23 cellular contexts compared by ENCODE assay signal in genomic region chr10:5469353-5470061, GRCh38. TPM values are rescaled to one million over a fixed set of nuclear protein-coding genes. Genes with fewer than 3 reads are reported as not detected.
DNase-seq lines count a peak whose midpoint lies in the region; TF ChIP-seq lines count a peak whose summit lies in the region.
"Had no signal": no experiment of that assay in that cellular context is flagged by ENCODE, and none has a peak within 500 bp of the region (broad histone marks: within the 10 kb centered on the region; RNA-seq: fewer than 3 reads in every experiment).

No MANE protein-coding gene starts in this region.

- H3K4me1 Mint-ChIP-seq in Calu3 (ENCODE audit: low read depth, unreplicated experiment) (peaks cover 21% of the 10 kb centered on the region), mesothelial cell of epicardium (peaks cover 47% of the 10 kb centered on the region)

- H3K27me3 Mint-ChIP-seq in Calu3 (ENCODE audit: unreplicated experiment) (peaks cover 7% of the 10 kb centered on the region), mesothelial cell of epicardium (ENCODE audit: low read depth) (no peaks in the 10 kb centered on the region)
- H3K27me3 Mint-ChIP-seq: CD4-positive, alpha-beta T cell had no signal

- peak overlapping the region; percentile 95 for H3K14ac ChIP-seq in trophoblast cell (ENCODE audit: low read length)

- H3K9me3 Mint-ChIP-seq in Calu3 (ENCODE audit: low read depth, unreplicated experiment) = no peaks in the 10 kb centered on the region
- no peaks in the 10 kb centered on the region for H3K9me3 Mint-ChIP-seq in mesothelial cell of epicardium
- H3K9me3 Mint-ChIP-seq: CD4-positive, alpha-beta T cell had no signal

- H2BK12ac ChIP-seq in trophoblast cell (ENCODE audit: low read length) = peak overlapping the region; percentile 98

- no peaks in the 10 kb centered on the region for H3K36me3 ChIP-seq in NT2/D1 (ENCODE audit: insufficient read depth, insufficient read length, low read length)
- no peaks in the 10 kb centered on the region for H3K36me3 ChIP-seq in trophoblast cell (ENCODE audit: control insufficient read depth in 1 of 2, insufficient read depth in 2 of 2, low read length in 2 of 2)
- H3K36me3 ChIP-seq: BE2C, SJCRH30 had no signal

- WGBS in trophoblast cell (ENCODE audit: extremely low coverage, insufficient coverage, insufficient read length) = no CpG with 5 or more reads among the region's 15 CpGs

- TF ChIP-seq CTCF in Calu3 (IDR thresholded peaks at IDR 0.05; ENCODE audit: unreplicated experiment) = no peak
- no peak for TF ChIP-seq CTCF in mesothelial cell of epicardium (IDR thresholded peaks at IDR 0.05; ENCODE audit: unreplicated experiment)
- no peak for TF ChIP-seq CTCF in GM20000 (IDR thresholded peaks at IDR 0.05; ENCODE audit: extremely low read depth, missing control alignments)
- TF ChIP-seq CTCF in GM10248 (IDR thresholded peaks at IDR 0.05; ENCODE audit: control extremely low read depth, extremely low read depth, low read depth, missing control alignments) = no peak

- H3K4me3 ChIP-seq in NT2/D1 (ENCODE audit: insufficient read length, low read depth) (peak overlapping the region; percentile 1), trophoblast cell (ENCODE audit: low read depth, low read length) (no peak overlapping the region)
- H3K4me3 ChIP-seq: GM23338, K562, SJCRH30 had no signal

- POLR2A ChIA-PET in GM10248 (lab: Yijun Ruan, JAX) = no interaction called here

- peak overlapping the region; percentile 100 for H4K91ac ChIP-seq in trophoblast cell (ENCODE audit: low read depth, low read length)

- H3K36me3 Mint-ChIP-seq in Calu3 (ENCODE audit: insufficient read depth, unreplicated experiment) (peaks cover 4% of the 10 kb centered on the region), mesothelial cell of epicardium (peaks cover 1% of the 10 kb centered on the region)

- H2BK120ac ChIP-seq in trophoblast cell (ENCODE audit: insufficient read depth, low read length, poor library complexity) = peak overlapping the region; percentile 97

- peaks cover 17% of the 10 kb centered on the region for H3K79me2 ChIP-seq in trophoblast cell (ENCODE audit: control insufficient read depth, insufficient read depth, low read length, poor library complexity)

- H2AK5ac ChIP-seq in trophoblast cell (ENCODE audit: low read length) = peak overlapping the region; percentile 99

- no peak overlapping the region for H3K4me2 ChIP-seq in trophoblast cell (ENCODE audit: low read length)
- H3K4me2 ChIP-seq: GM23338 had no signal

- H3K27ac Mint-ChIP-seq in Calu3 (ENCODE audit: unreplicated experiment) = peak overlapping the region; percentile 16
- H3K27ac Mint-ChIP-seq in mesothelial cell of epicardium = peak overlapping the region; percentile 40
- H3K27ac Mint-ChIP-seq: CD4-positive, alpha-beta T cell; GM23338 had no signal

- H3K79me1 ChIP-seq in trophoblast cell (ENCODE audit: low read length) = peaks cover 54% of the 10 kb centered on the region

- H3K23ac ChIP-seq in trophoblast cell (ENCODE audit: low read length) = no peak overlapping the region

- peak overlapping the region; percentile 63 for H4K8ac ChIP-seq in trophoblast cell (ENCODE audit: low read depth, low read length)

- peak overlapping the region; percentile 44 for H3K4ac ChIP-seq in trophoblast cell (ENCODE audit: low read depth, low read length)

- peak overlapping the region; percentile 92 for H3K18ac ChIP-seq in trophoblast cell (ENCODE audit: low read length)

- H3K9ac ChIP-seq in NT2/D1 (ENCODE audit: insufficient read length, low read depth) (peak overlapping the region; percentile 22), trophoblast cell (ENCODE audit: low read length) (no peak overlapping the region)

- BruUV-seq in Calu3 (replicated peaks; lab: Mats Ljungman, UMichigan) = no TSS peak

- H3K9me3 ChIP-seq in NT2/D1 (ENCODE audit: insufficient read depth, low read length) (peaks cover 8% of the 10 kb centered on the region; the same call in 1 of the 2 replicates), trophoblast cell (ENCODE audit: insufficient read depth, low read depth, low read length) (peaks cover 2% of the 10 kb centered on the region)
- H3K9me3 ChIP-seq: BE2C, Caco-2, SJCRH30 had no signal

- H3K4me1 ChIP-seq in NT2/D1 (ENCODE audit: insufficient read depth, insufficient read length) (peaks cover 19% of the 10 kb centered on the region), trophoblast cell (ENCODE audit: control insufficient read depth in 1 of 2, insufficient read depth in 2 of 2, low read length in 2 of 2) (peaks cover 41 to 47% of the 10 kb centered on the region in 2 experiments)
- H3K4me1 ChIP-seq: BE2C had no signal

- DNase-seq in Calu3 = no peak
- no peak for DNase-seq in NT2/D1 (ENCODE audit: low read depth, low spot score)
- no peak for DNase-seq in mesothelial cell of epicardium (ENCODE audit: low spot score in 2 of 2, unreplicated experiment in 2 of 2)
- no peak for DNase-seq in trophoblast cell
- DNase-seq in hippocampal formation (lab: John Stamatoyannopoulos, UW) = no peak
- no peak for DNase-seq in GM20000 (ENCODE audit: low spot score)
- DNase-seq in SHP77 (lab: John Stamatoyannopoulos, UW) = no peak
- DNase-seq in GM10248 (ENCODE audit: extremely low spot score) = no peak
- DNase-seq: BE2C; Caco-2; CD4-positive, alpha-beta T cell; DMS153; GDM1; NCI-H187; NCI-H2107; NCI-H2227 treated with DMSO at 0.1 percent for 48 hours; NCI-H510A treated with DMSO at 0.1 percent for 48 hours; NCI-H774; RPMI8226; SJCRH30 had no signal

- no peak overlapping the region for H3K27ac ChIP-seq in trophoblast cell (ENCODE audit: low read depth, low read length)
- H3K27ac ChIP-seq: SJCRH30 had no signal

- H2BK5ac ChIP-seq in trophoblast cell (ENCODE audit: low read depth, low read length, poor library complexity) = peak overlapping the region; percentile 97

- H4K12ac ChIP-seq in trophoblast cell (ENCODE audit: low read depth, low read length) = no peak overlapping the region

- H3K4me3 Mint-ChIP-seq in Calu3 (ENCODE audit: low read depth, unreplicated experiment) (no peak overlapping the region), mesothelial cell of epicardium (no peak overlapping the region)
- H3K4me3 Mint-ChIP-seq: CD4-positive, alpha-beta T cell; GM23338 had no signal

- CTCF ChIA-PET in Calu3 (lab: Charles Lee) = no interaction called here
- CTCF ChIA-PET in GM10248 (lab: Yijun Ruan, JAX) = interaction anchor here (1.1 kb wide), 1 partner anchor 27 kb away, joined by 3 read pairs; no protein-coding TSS in a partner anchor

- no peaks in the 10 kb centered on the region for H3K27me3 ChIP-seq in NT2/D1 (ENCODE audit: insufficient read depth, insufficient read length)
- H3K27me3 ChIP-seq in trophoblast cell (ENCODE audit: insufficient read depth, low read length) = no peaks in the 10 kb centered on the region
- H3K27me3 ChIP-seq: BE2C, SJCRH30 had no signal

- H2AFZ ChIP-seq in trophoblast cell (ENCODE audit: insufficient read depth, low read length, poor library complexity) = peak overlapping the region; percentile 11
- H2AFZ ChIP-seq: GM23338 had no signal

- intact Hi-C loops in Calu3 (cut with micrococcal nuclease; ENCODE audit: unreplicated experiment) = no loop called here

RNA-seq across cellular contexts. Expression of gene CALML5, which starts 29.9 kb away (rescaled TPM):
- total RNA-seq in Calu3 (2022) (not detected in 2 replicates), mesothelial cell of epicardium (0.42 TPM in 1 of 3 replicates, not detected in the others)
- 0.07 and 0.14 TPM in 2 replicates for polyA plus RNA-seq in trophoblast cell (2013)
- total RNA-seq: Caco-2; CD4-positive, alpha-beta T cell; Daoy; GM23338; K562; SJCRH30 had no signal
- polyA plus RNA-seq: K562 had no signal

RNA-seq across cellular contexts. Expression of gene CALML3, which starts 55.3 kb away (rescaled TPM):
- not detected in 2 replicates for total RNA-seq in Calu3 (2022)
- 0.07 TPM in 1 of 3 replicates, not detected in the others for total RNA-seq in mesothelial cell of epicardium
- polyA plus RNA-seq in trophoblast cell (2013) = not detected in 2 replicates
- total RNA-seq: CD4-positive, alpha-beta T cell; Daoy; GM23338; K562; SJCRH30 had no signal
- polyA plus RNA-seq: GM23338, K562 had no signal

RNA-seq across cellular contexts. Expression of gene NET1, which starts 57.1 kb away (rescaled TPM):
- 147 and 154 TPM in 2 replicates for total RNA-seq in Calu3 (2022)
- total RNA-seq in mesothelial cell of epicardium = 201 to 205 TPM (median 205 TPM) in 3 replicates
- 234 and 252 TPM in 2 replicates for polyA plus RNA-seq in trophoblast cell (2013)
